In the genomic region with DNA sequence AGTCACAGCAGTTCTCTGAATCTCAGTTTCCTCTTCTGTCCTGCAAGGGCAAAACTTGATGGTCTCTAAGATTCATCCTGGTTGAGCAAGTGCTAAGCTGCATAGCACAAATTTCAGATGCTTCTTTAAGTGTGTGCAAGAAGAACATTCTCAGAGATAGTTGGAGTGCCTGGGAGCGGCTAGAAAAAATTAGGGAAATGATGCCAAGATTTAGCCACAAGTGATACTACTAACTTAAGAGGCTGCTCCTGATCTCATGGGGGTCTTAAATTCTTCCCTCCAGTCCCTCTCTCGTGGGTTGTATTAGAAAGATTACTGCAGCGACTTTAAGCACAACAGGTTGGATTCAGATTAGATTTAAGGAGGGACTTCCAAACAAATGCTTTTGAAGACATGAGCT, we compare ENCODE assay signal across 38 cellular contexts. TPM values are rescaled to one million over a fixed set of nuclear protein-coding genes. Genes with fewer than 3 reads are reported as not detected.
"Had no signal": no experiment of that assay in that cellular context is flagged by ENCODE, and none has a peak within 500 bp of the region (broad histone marks: within the 10 kb centered on the region; RNA-seq: fewer than 3 reads in every experiment).

No MANE protein-coding gene starts in this region.

- DNase-seq: activated B cell treated with CpG ODN at 0.5 μM for 24 hours; activated CD4-positive, alpha-beta memory T cell treated with anti-CD3 and anti-CD28 coated beads for 36 hours; activated CD4-positive, alpha-beta T cell treated with anti-CD3 and anti-CD28 coated beads for 4 hours; activated CD4-positive, alpha-beta T cell treated with anti-CD3 and anti-CD28 coated beads, Interleukin-2, amount 10 ng/mL, durations not matched to agents 24 days and 14 days; activated CD4-positive, alpha-beta T cell treated with anti-CD3 and anti-CD28 coated beads, Interleukin-2, amount 50 U/mL, for 1 hour; activated CD4-positive, alpha-beta T cell treated with anti-CD3 and anti-CD28 coated beads, Interleukin-2, amount 50 U/mL, for 4 hours; activated CD4-positive, CD25-positive, alpha-beta regulatory T cell treated with anti-CD3 and anti-CD28 coated beads, Interleukin-2, amount 50 U/mL, for 72 hours; activated CD8-positive, alpha-beta memory T cell treated with anti-CD3 and anti-CD28 coated beads, Interleukin-2, amount 50 U/mL, for 4 hours; activated CD8-positive, alpha-beta T cell treated with anti-CD3 and anti-CD28 coated beads for 36 hours; activated effector memory CD4-positive, alpha-beta T cell treated with anti-CD3 and anti-CD28 coated beads, Interleukin-2, amount 50 U/mL, for 16 hours; activated gamma-delta T cell treated with Interleukin-2 at 50 U/mL for 16 hours; activated naive CD4-positive, alpha-beta T cell; activated naive CD4-positive, alpha-beta T cell treated with anti-CD3 and anti-CD28 coated beads for 36 hours; activated naive CD4-positive, alpha-beta T cell treated with anti-CD3 and anti-CD28 coated beads, Interleukin-2, amount 50 U/mL, for 16 hours; activated naive CD8-positive, alpha-beta T cell treated with anti-CD3 and anti-CD28 coated beads for 36 hours; activated T-cell treated with anti-CD3 and anti-CD28 coated beads for 4 hours; activated T-cell treated with anti-CD3 and anti-CD28 coated beads, Interleukin-2, amount 50 U/mL, for 1 hour; activated T-cell treated with anti-CD3 and anti-CD28 coated beads, Interleukin-2, amount 50 U/mL, for 4 hours; activated T-cell treated with anti-CD3 and anti-CD28 coated beads, Interleukin-2, amount 50 U/mL, for 72 hours; adrenal gland; amniotic stem cell; aorta; caudate nucleus; cerebellar nuclear complex; T-helper 17 cell; T1000 had no signal

- H3K4me1 Mint-ChIP-seq: activated B cell treated with CpG ODN at 0.5 μM for 24 hours; activated naive CD8-positive, alpha-beta T cell treated with anti-CD3 and anti-CD28 coated beads for 36 hours had no signal

- H3K27me3 ChIP-seq: adrenal gland had no signal

- H3K27me3 Mint-ChIP-seq: activated B cell treated with CpG ODN at 0.5 μM for 24 hours; activated CD4-positive, alpha-beta memory T cell treated with anti-CD3 and anti-CD28 coated beads for 36 hours; activated CD4-positive, alpha-beta T cell treated with anti-CD3 and anti-CD28 coated beads, Interleukin-2, amount 10 ng/mL, durations not matched to agents 24 days and 14 days; activated CD8-positive, alpha-beta T cell treated with anti-CD3 and anti-CD28 coated beads for 36 hours; activated naive CD8-positive, alpha-beta T cell treated with anti-CD3 and anti-CD28 coated beads for 36 hours; activated T-helper 17 cell treated with anti-CD3 and anti-CD28 coated beads, Interleukin-2, amount 50 U/mL, for 72 hours; central memory CD8-positive, alpha-beta T cell; T-helper 17 cell had no signal

- H3K27ac ChIP-seq: adrenal gland, cardiac muscle cell, VCaP had no signal

- H3K9me3 ChIP-seq: adrenal gland had no signal

- H3K4me3 ChIP-seq: adrenal gland, cardiac muscle cell had no signal

- H3K4me1 ChIP-seq: adrenal gland had no signal

- H3K36me3 ChIP-seq: adrenal gland, cardiac muscle cell had no signal

- H3K9me3 Mint-ChIP-seq: activated B cell treated with CpG ODN at 0.5 μM for 24 hours; activated CD4-positive, alpha-beta memory T cell treated with anti-CD3 and anti-CD28 coated beads for 36 hours; activated CD4-positive, alpha-beta T cell treated with anti-CD3 and anti-CD28 coated beads, Interleukin-2, amount 10 ng/mL, durations not matched to agents 24 days and 14 days; activated CD8-positive, alpha-beta T cell treated with anti-CD3 and anti-CD28 coated beads for 36 hours; activated naive CD4-positive, alpha-beta T cell treated with anti-CD3 and anti-CD28 coated beads for 36 hours; activated naive CD4-positive, alpha-beta T cell treated with anti-CD3 and anti-CD28 coated beads, Interleukin-2, amount 50 U/mL, for 72 hours; activated naive CD8-positive, alpha-beta T cell treated with anti-CD3 and anti-CD28 coated beads for 36 hours; activated T-cell treated with anti-CD3 and anti-CD28 coated beads, Interleukin-2, amount 50 U/mL, for 4 hours; activated T-cell treated with anti-CD3 and anti-CD28 coated beads, Interleukin-2, amount 50 U/mL, for 72 hours; activated T-helper 1 cell treated with anti-CD3 and anti-CD28 coated beads, Interleukin-12 subunit alpha, Interleukin-12 subunit beta, Interleukin-2, Interleukin-4 antibody, amounts not matched to agents 30 ng/mL and 10 ng/mL and 1 ng/mL, durations not matched to agents 14 hours and 24 hours and 36 hours; activated T-helper 17 cell treated with anti-CD3 and anti-CD28 coated beads, Interleukin-2, amount 50 U/mL, for 72 hours; brain; central memory CD8-positive, alpha-beta T cell had no signal

- ATAC-seq: activated CD8-positive, alpha-beta T cell treated with anti-CD3 and anti-CD28 coated beads for 36 hours; activated naive CD4-positive, alpha-beta T cell treated with anti-CD3 and anti-CD28 coated beads, Interleukin-2, amount 50 U/mL, for 72 hours; activated T-cell treated with anti-CD3 and anti-CD28 coated beads, Interleukin-2, amount 50 U/mL, for 4 hours; activated T-cell treated with anti-CD3 and anti-CD28 coated beads, Interleukin-2, amount 50 U/mL, for 72 hours; activated T-helper 17 cell treated with anti-CD3 and anti-CD28 coated beads, Interleukin-2, amount 50 U/mL, for 72 hours; T-helper 17 cell had no signal

- FAIRE-seq: bronchial epithelial cell, TTC549 had no signal

- H3K36me3 Mint-ChIP-seq: activated naive CD4-positive, alpha-beta T cell treated with anti-CD3 and anti-CD28 coated beads, Interleukin-2, amount 50 U/mL, for 72 hours; brain had no signal

- H3K4me3 Mint-ChIP-seq: activated B cell treated with CpG ODN at 0.5 μM for 24 hours; activated CD4-positive, alpha-beta memory T cell treated with anti-CD3 and anti-CD28 coated beads for 36 hours; activated CD4-positive, alpha-beta T cell treated with anti-CD3 and anti-CD28 coated beads, Interleukin-2, amount 10 ng/mL, durations not matched to agents 24 days and 14 days; activated CD8-positive, alpha-beta T cell treated with anti-CD3 and anti-CD28 coated beads for 36 hours; activated naive CD4-positive, alpha-beta T cell treated with anti-CD3 and anti-CD28 coated beads for 36 hours; activated naive CD8-positive, alpha-beta T cell treated with anti-CD3 and anti-CD28 coated beads for 36 hours; activated T-cell treated with anti-CD3 and anti-CD28 coated beads, Interleukin-2, amount 50 U/mL, for 4 hours; activated T-cell treated with anti-CD3 and anti-CD28 coated beads, Interleukin-2, amount 50 U/mL, for 72 hours; activated T-helper 1 cell treated with anti-CD3 and anti-CD28 coated beads, Interleukin-12 subunit alpha, Interleukin-12 subunit beta, Interleukin-2, Interleukin-4 antibody, amounts not matched to agents 30 ng/mL and 10 ng/mL and 1 ng/mL, durations not matched to agents 14 hours and 24 hours and 36 hours; activated T-helper 17 cell treated with anti-CD3 and anti-CD28 coated beads, Interleukin-2, amount 50 U/mL, for 72 hours; brain; central memory CD8-positive, alpha-beta T cell; T-helper 17 cell had no signal

- H3K27ac Mint-ChIP-seq: activated B cell treated with CpG ODN at 0.5 μM for 24 hours; activated CD4-positive, alpha-beta memory T cell treated with anti-CD3 and anti-CD28 coated beads for 36 hours; activated CD4-positive, alpha-beta T cell treated with anti-CD3 and anti-CD28 coated beads, Interleukin-2, amount 10 ng/mL, durations not matched to agents 24 days and 14 days; activated CD8-positive, alpha-beta T cell treated with anti-CD3 and anti-CD28 coated beads for 36 hours; activated naive CD4-positive, alpha-beta T cell treated with anti-CD3 and anti-CD28 coated beads for 36 hours; activated naive CD4-positive, alpha-beta T cell treated with anti-CD3 and anti-CD28 coated beads, Interleukin-2, amount 50 U/mL, for 72 hours; activated naive CD8-positive, alpha-beta T cell treated with anti-CD3 and anti-CD28 coated beads for 36 hours; activated T-cell treated with anti-CD3 and anti-CD28 coated beads, Interleukin-2, amount 50 U/mL, for 72 hours; activated T-helper 1 cell treated with anti-CD3 and anti-CD28 coated beads, Interleukin-12 subunit alpha, Interleukin-12 subunit beta, Interleukin-2, Interleukin-4 antibody, amounts not matched to agents 30 ng/mL and 10 ng/mL and 1 ng/mL, durations not matched to agents 14 hours and 24 hours and 36 hours; activated T-helper 17 cell treated with anti-CD3 and anti-CD28 coated beads, Interleukin-2, amount 50 U/mL, for 72 hours; brain; T-helper 17 cell had no signal

RNA-seq across cellular contexts. Expression of gene INSYN2B, which starts 24.2 kb away (rescaled TPM):
- total RNA-seq: activated B cell treated with CpG ODN at 0.5 μM for 24 hours; activated CD4-positive, alpha-beta memory T cell treated with anti-CD3 and anti-CD28 coated beads for 36 hours; activated CD4-positive, alpha-beta T cell treated with anti-CD3 and anti-CD28 coated beads, Interleukin-2, amount 10 ng/mL, durations not matched to agents 24 days and 14 days; activated CD8-positive, alpha-beta memory T cell treated with anti-CD3 and anti-CD28 coated beads for 36 hours; activated CD8-positive, alpha-beta T cell treated with anti-CD3 and anti-CD28 coated beads for 36 hours; activated naive CD4-positive, alpha-beta T cell treated with anti-CD3 and anti-CD28 coated beads for 36 hours; activated naive CD4-positive, alpha-beta T cell treated with anti-CD3 and anti-CD28 coated beads, Interleukin-2, amount 50 U/mL, for 72 hours; activated naive CD8-positive, alpha-beta T cell treated with anti-CD3 and anti-CD28 coated beads for 36 hours; activated T-cell treated with anti-CD3 and anti-CD28 coated beads, Interleukin-2, amount 50 U/mL, for 4 hours; activated T-cell treated with anti-CD3 and anti-CD28 coated beads, Interleukin-2, amount 50 U/mL, for 72 hours; activated T-helper 1 cell treated with anti-CD3 and anti-CD28 coated beads, Interleukin-12 subunit alpha, Interleukin-12 subunit beta, Interleukin-2, Interleukin-4 antibody, amounts not matched to agents 30 ng/mL and 10 ng/mL and 1 ng/mL, durations not matched to agents 14 hours and 24 hours and 36 hours; activated T-helper 17 cell treated with anti-CD3 and anti-CD28 coated beads, Interleukin-2, amount 50 U/mL, for 72 hours; T-helper 1 cell treated with Interleukin-12 subunit alpha and Interleukin-12 subunit beta and Interleukin-4 antibody, amounts not matched to agents 30 ng/mL and 1 ng/mL, for 36 hours; T-helper 17 cell; T-helper 2 cell treated with Interferon-gamma antibody and Interleukin-4, amounts not matched to agents 100 ng/mL and 5 ng/mL, for 36 hours had no signal
- polyA plus RNA-seq: aorta had no signal
